ENCODE assay signal across 29 cellular contexts in genomic region chr4:21827575-21827974, GRCh38.
DNase-seq lines count a peak whose midpoint lies in the region; ATAC-seq, FAIRE-seq and TF ChIP-seq lines count a peak whose summit lies in the region.
"Had no signal": no experiment of that assay in that cellular context is flagged by ENCODE, and none has a peak within 500 bp of the region (broad histone marks: within the 10 kb centered on the region; RNA-seq: fewer than 3 reads in every experiment).

No MANE protein-coding gene starts in this region.

- H3F3A ChIP-seq in GM23248 (ENCODE audit: insufficient read depth): peaks cover 11% of the 10 kb centered on the region; the same call in 1 of the 2 replicates

- peak overlapping the region; percentile 20 for H3K4me2 ChIP-seq in GM23248 (ENCODE audit: unreplicated experiment)
- H3K4me2 ChIP-seq: hepatocyte had no signal

- no peaks in the 10 kb centered on the region for H3K9me2 ChIP-seq in GM23248 (ENCODE audit: insufficient read depth)

- H3K4me1 ChIP-seq in GM23248 (ENCODE audit: insufficient read depth): peaks cover 18% of the 10 kb centered on the region
- H3K4me1 ChIP-seq: gastrocnemius medialis, right lobe of liver, SJCRH30, upper lobe of left lung had no signal

- in situ Hi-C loops in GM23248 (cut with MboI): no loop called here

- no peaks in the 10 kb centered on the region for H3K27me3 ChIP-seq in GM23248 (replicated peaks; ENCODE audit: insufficient read depth)
- H3K27me3 ChIP-seq: gastrocnemius medialis, hepatocyte, right lobe of liver, SJCRH30, upper lobe of left lung had no signal

- H4K20me1 ChIP-seq in GM23248 (ENCODE audit: insufficient read depth): no peaks in the 10 kb centered on the region

- DNase-seq in GM23248: peak; percentile 47
- DNase-seq in fibroblast of mammary gland (ENCODE audit: low read depth): peak; percentile 44
- peak; percentile 3 for DNase-seq in urothelium cell line (ENCODE audit: low spot score)
- no peak for DNase-seq in RWPE1 (ENCODE audit: low spot score)
- DNase-seq in activated T-cell treated with anti-CD3 and anti-CD28 coated beads for 4 hours: no peak
- no peak for DNase-seq in GM19238 (ENCODE audit: insufficient read length, low spot score)
- DNase-seq: activated CD4-positive, alpha-beta T cell treated with anti-CD3 and anti-CD28 coated beads, Interleukin-2, amount 50 U/mL, for 48 hours; activated naive CD4-positive, alpha-beta T cell treated with anti-CD3 and anti-CD28 coated beads, Interleukin-2, amount 10 ng/mL, durations not matched to agents 7 days and 5 days; AML-193; amygdala; CD4-positive, alpha-beta memory T cell; central memory CD4-positive, alpha-beta T cell; dermis blood vessel endothelial cell; gastrocnemius medialis; left colon; NCI-H1092; NCI-H1694 treated with DMSO at 0.1 percent for 48 hours; NCI-H2171 treated with DMSO at 0.1 percent for 48 hours; NCI-H524 treated with DMSO at 0.1 percent for 48 hours; right lobe of liver; SJCRH30; stimulated activated CD4-positive, alpha-beta T cell treated with anti-CD3 and anti-CD28 coated beads, Interleukin-4, amount 100 ng/mL, for 24 hours; substantia nigra; upper lobe of left lung had no signal

- peak overlapping the region; percentile 30; the same call in 1 of the 2 replicates for H2AFZ ChIP-seq in GM23248
- H2AFZ ChIP-seq: hepatocyte had no signal

- peak overlapping the region; percentile 44 for H3K4me3 ChIP-seq in GM23248
- H3K4me3 ChIP-seq in fibroblast of mammary gland (ENCODE audit: control insufficient read depth, low read depth, low read length): no peak overlapping the region
- H3K4me3 ChIP-seq: gastrocnemius medialis, hepatocyte, right lobe of liver, SJCRH30, upper lobe of left lung had no signal

- POLR2A ChIA-PET in RWPE1 (lab: Yijun Ruan, JAX; ENCODE audit: low non-redundant PET): no interaction called here

- H3K27ac ChIP-seq in GM23248 (0 out of 2 replicates have a peak overlapping the region, but pooled peaks have one; percentile 7), RWPE1 (no peak overlapping the region)
- H3K27ac ChIP-seq: gastrocnemius medialis, hepatocyte, right lobe of liver, SJCRH30, upper lobe of left lung had no signal

- TF ChIP-seq CTCF in fibroblast of mammary gland (conservative IDR thresholded peaks at IDR 0.05; ENCODE audit: control insufficient read depth, insufficient read depth, low read depth, low read length) (no peak), RWPE1 (conservative IDR thresholded peaks at IDR 0.05; ENCODE audit: low read depth) (no peak)

- H3K79me2 ChIP-seq in GM23248 (ENCODE audit: insufficient read depth): no peaks in the 10 kb centered on the region
- H3K79me2 ChIP-seq: hepatocyte had no signal

- H3K9me3 ChIP-seq in GM23248 (ENCODE audit: low read depth): no peaks in the 10 kb centered on the region
- H3K9me3 ChIP-seq: gastrocnemius medialis, right lobe of liver, SJCRH30, upper lobe of left lung had no signal

- H3K9ac ChIP-seq in GM23248: 0 out of 2 replicates have a peak overlapping the region, but pooled peaks have one; percentile 2

- CTCF ChIA-PET in RWPE1 (lab: Yijun Ruan, JAX): no interaction called here

- no peaks in the 10 kb centered on the region for H3K36me3 ChIP-seq in GM23248 (ENCODE audit: low read depth)
- H3K36me3 ChIP-seq: gastrocnemius medialis, right lobe of liver, SJCRH30, upper lobe of left lung had no signal

- peak; percentile 78 for ATAC-seq in SK-N-SH treated with all-trans-retinoic acid at 6 μM for 48 hours
- ATAC-seq: activated CD4-positive, CD25-positive, alpha-beta regulatory T cell treated with anti-CD3 and anti-CD28 coated beads, Interleukin-2, amount 50 U/mL, for 24 hours; gastrocnemius medialis; left colon; right lobe of liver; stimulated activated effector memory CD8-positive, alpha-beta T cell treated with anti-CD3 and anti-CD28 coated beads, Interleukin-12 subunit alpha, Interleukin-12 subunit beta, amount 100 ng/mL, for 72 hours had no signal

- 58 to 62% methylated on average over 3 of the region's 3 CpGs for WGBS in GM23248 (ENCODE audit: low coverage in 1 of 2, low lambda C conversion rate in 2 of 2, missing lambda C conversion rate in 2 of 2), 2 experiments

- FAIRE-seq in urothelium cell line (lab: Jason Lieb, UNC): no peak
- FAIRE-seq: H1 had no signal

TF ChIP-seq in SK-N-SH treated with all-trans-retinoic acid at 6 μM for 48 hours, 23 proteins besides CTCF, POLR2A, EP300 and RAD21 (continues in another document):
- TF ChIP-seq ZNF70 (CRISPR knock-in tag; IDR thresholded peaks at IDR 0.05) (no peak), PPARA (CRISPR knock-in tag; IDR thresholded peaks at IDR 0.05; ENCODE audit: borderline replicate concordance) (no peak), PATZ1 (CRISPR knock-in tag; IDR thresholded peaks at IDR 0.05; ENCODE audit: borderline replicate concordance) (no peak), CSDC2 (CRISPR knock-in tag; IDR thresholded peaks at IDR 0.05) (no peak), ARNTL (CRISPR knock-in tag; IDR thresholded peaks at IDR 0.05; ENCODE audit: borderline replicate concordance, low read depth) (no peak), ISL1 (CRISPR knock-in tag; IDR thresholded peaks at IDR 0.05) (no peak), ZNF8 (CRISPR knock-in tag; IDR thresholded peaks at IDR 0.05) (no peak), BACH2 (CRISPR knock-in tag; IDR thresholded peaks at IDR 0.05; ENCODE audit: borderline replicate concordance) (no peak), TCF4 (CRISPR knock-in tag; IDR thresholded peaks at IDR 0.05; ENCODE audit: borderline replicate concordance) (no peak), ZFP3 (CRISPR knock-in tag; IDR thresholded peaks at IDR 0.05) (no peak), ZFP30 (CRISPR knock-in tag; IDR thresholded peaks at IDR 0.05) (no peak), ZC3H10 (CRISPR knock-in tag; IDR thresholded peaks at IDR 0.05) (no peak), SNAI2 (CRISPR knock-in tag; IDR thresholded peaks at IDR 0.05) (no peak), GLIS3 (CRISPR knock-in tag; IDR thresholded peaks at IDR 0.05) (no peak), OSR1 (CRISPR knock-in tag; IDR thresholded peaks at IDR 0.05) (no peak)
- TF ChIP-seq, protein P1, sequence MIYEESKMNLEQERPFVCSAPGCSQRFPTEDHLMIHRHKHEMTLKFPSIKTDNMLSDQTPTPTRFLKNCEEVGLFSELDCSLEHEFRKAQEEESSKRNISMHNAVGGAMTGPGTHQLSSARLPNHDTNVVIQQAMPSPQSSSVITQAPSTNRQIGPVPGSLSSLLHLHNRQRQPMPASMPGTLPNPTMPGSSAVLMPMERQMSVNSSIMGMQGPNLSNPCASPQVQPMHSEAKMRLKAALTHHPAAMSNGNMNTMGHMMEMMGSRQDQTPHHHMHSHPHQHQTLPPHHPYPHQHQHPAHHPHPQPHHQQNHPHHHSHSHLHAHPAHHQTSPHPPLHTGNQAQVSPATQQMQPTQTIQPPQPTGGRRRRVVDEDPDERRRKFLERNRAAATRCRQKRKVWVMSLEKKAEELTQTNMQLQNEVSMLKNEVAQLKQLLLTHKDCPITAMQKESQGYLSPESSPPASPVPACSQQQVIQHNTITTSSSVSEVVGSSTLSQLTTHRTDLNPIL (CRISPR knock-in tag; IDR thresholded peaks at IDR 0.05; ENCODE audit: low read depth): no peak
- TF ChIP-seq, protein P2, sequence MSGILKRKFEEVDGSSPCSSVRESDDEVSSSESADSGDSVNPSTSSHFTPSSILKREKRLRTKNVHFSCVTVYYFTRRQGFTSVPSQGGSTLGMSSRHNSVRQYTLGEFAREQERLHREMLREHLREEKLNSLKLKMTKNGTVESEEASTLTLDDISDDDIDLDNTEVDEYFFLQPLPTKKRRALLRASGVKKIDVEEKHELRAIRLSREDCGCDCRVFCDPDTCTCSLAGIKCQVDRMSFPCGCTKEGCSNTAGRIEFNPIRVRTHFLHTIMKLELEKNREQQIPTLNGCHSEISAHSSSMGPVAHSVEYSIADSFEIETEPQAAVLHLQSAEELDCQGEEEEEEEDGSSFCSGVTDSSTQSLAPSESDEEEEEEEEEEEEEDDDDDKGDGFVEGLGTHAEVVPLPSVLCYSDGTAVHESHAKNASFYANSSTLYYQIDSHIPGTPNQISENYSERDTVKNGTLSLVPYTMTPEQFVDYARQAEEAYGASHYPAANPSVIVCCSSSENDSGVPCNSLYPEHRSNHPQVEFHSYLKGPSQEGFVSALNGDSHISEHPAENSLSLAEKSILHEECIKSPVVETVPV (CRISPR knock-in tag; IDR thresholded peaks at IDR 0.05): no peak

Comparison
In these comparisons a context has a peak if more than half of its experiments do, and no peak if none do; other contexts are left out.
1. DNase-seq: peak in GM23248 (single experiment), fibroblast of mammary gland (single experiment) and urothelium cell line (single experiment); none in RWPE1 (single experiment), activated T-cell treated with anti-CD3 and anti-CD28 coated beads for 4 hours (single experiment) and GM19238 (single experiment).